ENCODE assay signal across 8 cellular contexts in the genomic region with DNA sequence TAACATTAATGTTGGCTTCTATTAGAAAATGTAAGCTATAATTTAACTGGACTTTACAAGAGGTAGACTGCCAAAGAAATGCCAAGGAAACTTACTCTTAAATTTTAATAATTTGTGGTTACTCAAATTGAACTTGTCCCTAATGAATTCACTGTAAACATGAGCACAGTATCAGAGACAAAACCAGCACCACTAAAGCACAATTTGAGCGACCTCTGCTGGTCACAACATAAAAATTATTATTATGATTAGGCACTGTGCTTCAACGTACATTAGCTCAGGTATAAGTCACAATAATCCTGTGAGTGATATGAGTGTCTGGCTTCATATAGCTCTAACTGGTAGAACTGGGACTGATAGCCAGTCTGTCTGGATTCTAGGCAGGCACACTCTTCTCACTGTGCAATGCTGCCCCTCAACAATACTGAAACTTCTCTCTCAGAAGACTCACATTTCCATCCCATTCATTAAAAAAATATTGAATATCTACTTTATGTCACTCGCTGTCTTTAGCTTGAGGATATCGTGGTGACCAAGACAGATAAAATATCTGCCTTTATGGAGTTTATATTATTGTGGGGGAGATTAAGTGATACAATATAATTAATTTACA. TPM values are rescaled to one million over a fixed set of nuclear protein-coding genes. Genes with fewer than 3 reads are reported as not detected.
DNase-seq lines count a peak whose midpoint lies in the region; ATAC-seq, FAIRE-seq and TF ChIP-seq lines count a peak whose summit lies in the region.

No MANE protein-coding gene starts in this region.

- TF ChIP-seq CTCF in GM12873 (IDR thresholded peaks at IDR 0.05; ENCODE audit: insufficient read depth, low read depth, low read length, missing control alignments), result peak; percentile 45
- TF ChIP-seq CTCF in lung (IDR thresholded peaks at IDR 0.05; ENCODE audit: control extremely low read depth, extremely low read depth), result peak; percentile 43
- TF ChIP-seq CTCF in body of pancreas (IDR thresholded peaks at IDR 0.05), result peak in 2 of 7 experiments; percentile 17 to 22

- H3K27me3 ChIP-seq in lung (ENCODE audit: control insufficient read depth, insufficient read depth) (no peaks in the 10 kb centered on the region), body of pancreas (no peaks in the 10 kb centered on the region)

- peak; percentile 84 for ATAC-seq in GM21423 (IDR thresholded peaks at IDR 0.05; ENCODE audit: unreplicated experiment)
- ATAC-seq in lung (ENCODE audit: insufficient read depth, low FRiP score), result peak; percentile 53
- no peak for ATAC-seq in body of pancreas

- no peaks in the 10 kb centered on the region for H3K9me3 ChIP-seq in lung (ENCODE audit: control insufficient read depth in 2 of 2, insufficient read depth in 1 of 2, low read length in 1 of 2)
- no peaks in the 10 kb centered on the region for H3K9me3 ChIP-seq in body of pancreas

- no peak for TF ChIP-seq POLR2A in body of pancreas (IDR thresholded peaks at IDR 0.05)

- H3K36me3 ChIP-seq in lung (ENCODE audit: control insufficient read depth in 2 of 2, insufficient read depth in 2 of 2, low read length in 2 of 2) (no peaks in the 10 kb centered on the region), body of pancreas (replicated peaks in 1 of 2; ENCODE audit: insufficient read depth in 1 of 2, low read depth in 2 of 2) (no peaks in the 10 kb centered on the region)

- H3K4me1 ChIP-seq in lung (ENCODE audit: control insufficient read depth in 2 of 2, insufficient read depth in 2 of 2, low read length in 2 of 2) (no peaks in the 10 kb centered on the region), body of pancreas (no peaks in the 10 kb centered on the region)

- H3K27ac ChIP-seq in lung (ENCODE audit: low read depth in 1 of 2, low read length in 1 of 2) (no peak overlapping the region), body of pancreas (no peak overlapping the region)

- FAIRE-seq in HTR-8/SVneo (lab: Jason Lieb, UNC), result peak; percentile 64

- intact Hi-C loops in body of pancreas (cut with DNase I), result no loop called here

- H3K4me3 ChIP-seq in lung (no peak overlapping the region), body of pancreas (no peak overlapping the region)

- DNase-seq in HTR-8/SVneo (ENCODE audit: insufficient read length, low spot score) (peak; percentile 17), astrocyte of the hippocampus (ENCODE audit: low read depth, low spot score) (peak; percentile 66), lung (ENCODE audit: low spot score) (no peak), body of pancreas (no peak), superior temporal gyrus (ENCODE audit: extremely low spot score) (no peak), NCI-H2029 treated with DMSO at 0.1 percent for 48 hours (lab: John Stamatoyannopoulos, UW) (no peak)

- WGBS in lung, 2 donors, result 39 to 43% methylated on average over 4 of the region's 4 CpGs
- WGBS in body of pancreas, 2 donors, result 33 to 51% methylated on average over 4 of the region's 4 CpGs

RNA-seq across cellular contexts. Expression of a gene that starts 8.0 kb away (rescaled TPM):
- 1 to 10 TPM; 6.7 TPM for total RNA-seq in lung
- polyA plus RNA-seq in lung, result 1 to 10 TPM; 3.8 to 9.2 TPM
- 10 to 100 TPM in 1 of 2 donors, 1 to 10 TPM in 1; 6.2 to 21.1 TPM for total RNA-seq in body of pancreas

Comparison
In these comparisons a context has a peak if more than half of its experiments do, and no peak if none do; other contexts are left out.
1. DNase-seq: peak in HTR-8/SVneo (single experiment) and astrocyte of the hippocampus (single experiment); none in lung (single experiment), body of pancreas (0 of 4), superior temporal gyrus (single experiment) and NCI-H2029 treated with DMSO at 0.1 percent for 48 hours (single experiment).